ENCODE assay signal across 35 cellular contexts in the genomic region with DNA sequence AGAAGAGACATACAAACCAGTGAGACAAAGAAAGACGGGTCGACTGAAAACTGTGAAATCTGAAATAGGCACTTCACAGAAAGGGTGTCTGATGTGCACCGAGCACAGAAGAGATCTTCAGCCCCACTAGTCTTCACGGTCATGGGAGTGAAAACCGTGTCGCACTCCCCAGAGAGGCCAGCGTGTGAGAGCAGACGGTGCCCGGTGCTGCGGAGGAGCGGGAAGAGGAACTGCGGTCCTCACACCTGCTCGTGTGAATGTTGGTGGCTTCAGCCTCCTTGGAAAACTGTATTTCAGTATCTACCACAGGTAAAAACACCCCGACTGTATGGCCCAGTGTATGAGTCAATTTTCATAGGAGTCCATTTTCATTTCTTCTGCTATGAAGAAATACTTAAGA.
"Had no signal": no experiment of that assay in that cellular context is flagged by ENCODE, and none has a peak within 500 bp of the region (broad histone marks: within the 10 kb centered on the region; RNA-seq: fewer than 3 reads in every experiment).

No MANE protein-coding gene starts in this region.

- DNase-seq: activated B cell treated with CpG ODN at 0.5 μM for 24 hours; activated CD4-positive, alpha-beta memory T cell treated with anti-CD3 and anti-CD28 coated beads for 36 hours; activated CD4-positive, alpha-beta T cell treated with anti-CD3 and anti-CD28 coated beads for 4 hours; activated CD4-positive, alpha-beta T cell treated with anti-CD3 and anti-CD28 coated beads, Interleukin-2, amount 10 ng/mL, durations not matched to agents 24 days and 14 days; activated CD4-positive, alpha-beta T cell treated with anti-CD3 and anti-CD28 coated beads, Interleukin-2, amount 50 U/mL, for 1 hour; activated CD4-positive, alpha-beta T cell treated with anti-CD3 and anti-CD28 coated beads, Interleukin-2, amount 50 U/mL, for 4 hours; activated CD4-positive, CD25-positive, alpha-beta regulatory T cell treated with anti-CD3 and anti-CD28 coated beads, Interleukin-2, amount 50 U/mL, for 72 hours; activated CD8-positive, alpha-beta memory T cell treated with anti-CD3 and anti-CD28 coated beads, Interleukin-2, amount 50 U/mL, for 4 hours; activated CD8-positive, alpha-beta T cell treated with anti-CD3 and anti-CD28 coated beads for 36 hours; activated gamma-delta T cell treated with Interleukin-2 at 50 U/mL for 16 hours; activated naive CD4-positive, alpha-beta T cell; activated naive CD4-positive, alpha-beta T cell treated with anti-CD3 and anti-CD28 coated beads for 36 hours; activated naive CD4-positive, alpha-beta T cell treated with anti-CD3 and anti-CD28 coated beads, Interleukin-2, amount 50 U/mL, for 16 hours; activated naive CD8-positive, alpha-beta T cell treated with anti-CD3 and anti-CD28 coated beads for 36 hours; activated T-cell treated with anti-CD3 and anti-CD28 coated beads for 4 hours; activated T-cell treated with anti-CD3 and anti-CD28 coated beads, Interleukin-2, amount 50 U/mL, for 1 hour; activated T-cell treated with anti-CD3 and anti-CD28 coated beads, Interleukin-2, amount 50 U/mL, for 4 hours; activated T-cell treated with anti-CD3 and anti-CD28 coated beads, Interleukin-2, amount 50 U/mL, for 72 hours; adrenal gland; amniotic stem cell; caudate nucleus; cerebellar nuclear complex; T-cell; T-helper 2 cell; T-helper 9 cell had no signal

- H3K4me3 ChIP-seq: adrenal gland, cardiac muscle cell had no signal

- H3K27ac Mint-ChIP-seq: activated B cell treated with CpG ODN at 0.5 μM for 24 hours; activated CD4-positive, alpha-beta memory T cell treated with anti-CD3 and anti-CD28 coated beads for 36 hours; activated CD4-positive, alpha-beta T cell treated with anti-CD3 and anti-CD28 coated beads, Interleukin-2, amount 10 ng/mL, durations not matched to agents 24 days and 14 days; activated CD8-positive, alpha-beta T cell treated with anti-CD3 and anti-CD28 coated beads for 36 hours; activated naive CD4-positive, alpha-beta T cell treated with anti-CD3 and anti-CD28 coated beads for 36 hours; activated naive CD4-positive, alpha-beta T cell treated with anti-CD3 and anti-CD28 coated beads, Interleukin-2, amount 50 U/mL, for 72 hours; activated naive CD8-positive, alpha-beta T cell treated with anti-CD3 and anti-CD28 coated beads for 36 hours; activated T-cell treated with anti-CD3 and anti-CD28 coated beads, Interleukin-2, amount 50 U/mL, for 72 hours; activated T-helper 1 cell treated with anti-CD3 and anti-CD28 coated beads, Interleukin-12 subunit alpha, Interleukin-12 subunit beta, Interleukin-2, Interleukin-4 antibody, amounts not matched to agents 30 ng/mL and 10 ng/mL and 1 ng/mL, durations not matched to agents 14 hours and 24 hours and 36 hours; activated T-helper 17 cell treated with anti-CD3 and anti-CD28 coated beads, Interleukin-2, amount 50 U/mL, for 72 hours; brain; T-cell; T-helper 2 cell treated with Interferon-gamma antibody and Interleukin-4, amounts not matched to agents 5 μg/mL and 100 μg/mL, for 36 hours had no signal

- H3K4me3 Mint-ChIP-seq: activated B cell treated with CpG ODN at 0.5 μM for 24 hours; activated CD4-positive, alpha-beta memory T cell treated with anti-CD3 and anti-CD28 coated beads for 36 hours; activated CD4-positive, alpha-beta T cell treated with anti-CD3 and anti-CD28 coated beads, Interleukin-2, amount 10 ng/mL, durations not matched to agents 24 days and 14 days; activated CD8-positive, alpha-beta T cell treated with anti-CD3 and anti-CD28 coated beads for 36 hours; activated naive CD4-positive, alpha-beta T cell treated with anti-CD3 and anti-CD28 coated beads for 36 hours; activated naive CD8-positive, alpha-beta T cell treated with anti-CD3 and anti-CD28 coated beads for 36 hours; activated T-cell treated with anti-CD3 and anti-CD28 coated beads, Interleukin-2, amount 50 U/mL, for 4 hours; activated T-cell treated with anti-CD3 and anti-CD28 coated beads, Interleukin-2, amount 50 U/mL, for 72 hours; activated T-helper 1 cell treated with anti-CD3 and anti-CD28 coated beads, Interleukin-12 subunit alpha, Interleukin-12 subunit beta, Interleukin-2, Interleukin-4 antibody, amounts not matched to agents 30 ng/mL and 10 ng/mL and 1 ng/mL, durations not matched to agents 14 hours and 24 hours and 36 hours; activated T-helper 17 cell treated with anti-CD3 and anti-CD28 coated beads, Interleukin-2, amount 50 U/mL, for 72 hours; brain; central memory CD8-positive, alpha-beta T cell; T-cell; T-helper 2 cell treated with Interferon-gamma antibody and Interleukin-4, amounts not matched to agents 5 μg/mL and 100 μg/mL, for 36 hours had no signal

- H3K9me3 Mint-ChIP-seq: activated B cell treated with CpG ODN at 0.5 μM for 24 hours; activated CD4-positive, alpha-beta memory T cell treated with anti-CD3 and anti-CD28 coated beads for 36 hours; activated CD4-positive, alpha-beta T cell treated with anti-CD3 and anti-CD28 coated beads, Interleukin-2, amount 10 ng/mL, durations not matched to agents 24 days and 14 days; activated CD8-positive, alpha-beta T cell treated with anti-CD3 and anti-CD28 coated beads for 36 hours; activated naive CD4-positive, alpha-beta T cell treated with anti-CD3 and anti-CD28 coated beads for 36 hours; activated naive CD4-positive, alpha-beta T cell treated with anti-CD3 and anti-CD28 coated beads, Interleukin-2, amount 50 U/mL, for 72 hours; activated naive CD8-positive, alpha-beta T cell treated with anti-CD3 and anti-CD28 coated beads for 36 hours; activated T-cell treated with anti-CD3 and anti-CD28 coated beads, Interleukin-2, amount 50 U/mL, for 4 hours; activated T-cell treated with anti-CD3 and anti-CD28 coated beads, Interleukin-2, amount 50 U/mL, for 72 hours; activated T-helper 1 cell treated with anti-CD3 and anti-CD28 coated beads, Interleukin-12 subunit alpha, Interleukin-12 subunit beta, Interleukin-2, Interleukin-4 antibody, amounts not matched to agents 30 ng/mL and 10 ng/mL and 1 ng/mL, durations not matched to agents 14 hours and 24 hours and 36 hours; central memory CD8-positive, alpha-beta T cell; T-cell; T-helper 2 cell treated with Interferon-gamma antibody and Interleukin-4, amounts not matched to agents 5 μg/mL and 100 μg/mL, for 36 hours had no signal

- H3K27ac ChIP-seq: adrenal gland, cardiac muscle cell, VCaP had no signal

- H3K36me3 Mint-ChIP-seq: activated CD4-positive, alpha-beta memory T cell treated with anti-CD3 and anti-CD28 coated beads for 36 hours; activated naive CD8-positive, alpha-beta T cell treated with anti-CD3 and anti-CD28 coated beads for 36 hours; brain; T-cell had no signal

- ATAC-seq: activated CD8-positive, alpha-beta T cell treated with anti-CD3 and anti-CD28 coated beads for 36 hours; activated naive CD4-positive, alpha-beta T cell treated with anti-CD3 and anti-CD28 coated beads, Interleukin-2, amount 50 U/mL, for 72 hours; activated T-cell treated with anti-CD3 and anti-CD28 coated beads, Interleukin-2, amount 50 U/mL, for 4 hours; activated T-cell treated with anti-CD3 and anti-CD28 coated beads, Interleukin-2, amount 50 U/mL, for 72 hours; activated T-helper 17 cell treated with anti-CD3 and anti-CD28 coated beads, Interleukin-2, amount 50 U/mL, for 72 hours; T-cell had no signal

- H3K4me1 ChIP-seq: adrenal gland had no signal

- H3K4me1 Mint-ChIP-seq: activated B cell treated with CpG ODN at 0.5 μM for 24 hours; activated naive CD8-positive, alpha-beta T cell treated with anti-CD3 and anti-CD28 coated beads for 36 hours; central memory CD8-positive, alpha-beta T cell; T-cell had no signal

- H3K9me3 ChIP-seq: adrenal gland had no signal

- H3K36me3 ChIP-seq: adrenal gland, cardiac muscle cell had no signal

- FAIRE-seq: bronchial epithelial cell, TTC549 had no signal
